In the genomic region with DNA sequence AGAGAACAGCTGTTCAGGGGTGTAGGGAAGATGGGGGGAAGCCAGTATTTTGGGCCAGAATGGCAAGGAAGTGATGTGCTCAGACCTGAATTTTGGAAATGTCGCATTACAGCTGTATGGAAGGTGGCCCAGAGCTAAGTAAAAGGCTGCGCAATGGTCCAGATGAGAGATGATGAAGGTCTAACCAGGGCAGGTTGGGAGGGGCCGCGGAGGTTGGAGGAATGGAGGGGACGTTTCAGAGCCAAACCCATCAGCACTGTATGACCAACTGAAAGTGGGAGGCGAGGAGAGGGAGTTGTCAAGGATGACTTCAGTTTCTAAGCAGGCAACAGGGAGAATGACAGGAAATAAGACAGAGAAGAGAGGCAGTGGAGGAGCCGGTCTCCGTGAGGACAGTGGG, we compare ENCODE assay signal across 11 cellular contexts.
"Had no signal": no experiment of that assay in that cellular context is flagged by ENCODE, and none has a peak within 500 bp of the region (broad histone marks: within the 10 kb centered on the region; RNA-seq: fewer than 3 reads in every experiment).

No MANE protein-coding gene starts in this region.

- H3K27ac ChIP-seq: upper lobe of left lung had no signal

- H3K36me3 ChIP-seq: upper lobe of left lung had no signal

- H3K4me1 ChIP-seq: upper lobe of left lung had no signal

- H3K27me3 ChIP-seq: upper lobe of left lung had no signal

- H3K4me3 ChIP-seq: upper lobe of left lung had no signal

- H3K9me3 ChIP-seq: upper lobe of left lung had no signal

- ATAC-seq: activated CD8-positive, alpha-beta memory T cell treated with anti-CD3 and anti-CD28 coated beads, Interleukin-2, amount 10 ng/mL, durations not matched to agents 7 days and 5 days; activated naive CD4-positive, alpha-beta T cell treated with anti-CD3 and anti-CD28 coated beads, Interleukin-2, amount 50 U/mL, for 72 hours; natural killer cell had no signal

- DNase-seq: activated CD4-positive, alpha-beta T cell treated with anti-CD3 and anti-CD28 coated beads for 1 hour; activated CD4-positive, alpha-beta T cell treated with anti-CD3 and anti-CD28 coated beads, Interleukin-2, amount 50 U/mL, for 48 hours; activated CD8-positive, alpha-beta memory T cell treated with anti-CD3 and anti-CD28 coated beads, Interleukin-2, amount 10 ng/mL, durations not matched to agents 7 days and 5 days; activated effector memory CD4-positive, alpha-beta T cell treated with Interleukin-2 at 50 U/mL for 16 hours; activated T-cell treated with anti-CD3 and anti-CD28 coated beads, Interleukin-2, amount 50 U/mL, for 24 hours; amniotic stem cell; kidney glomerular epithelial cell; natural killer cell; T-helper 9 cell; upper lobe of left lung had no signal
